In the genomic region with DNA sequence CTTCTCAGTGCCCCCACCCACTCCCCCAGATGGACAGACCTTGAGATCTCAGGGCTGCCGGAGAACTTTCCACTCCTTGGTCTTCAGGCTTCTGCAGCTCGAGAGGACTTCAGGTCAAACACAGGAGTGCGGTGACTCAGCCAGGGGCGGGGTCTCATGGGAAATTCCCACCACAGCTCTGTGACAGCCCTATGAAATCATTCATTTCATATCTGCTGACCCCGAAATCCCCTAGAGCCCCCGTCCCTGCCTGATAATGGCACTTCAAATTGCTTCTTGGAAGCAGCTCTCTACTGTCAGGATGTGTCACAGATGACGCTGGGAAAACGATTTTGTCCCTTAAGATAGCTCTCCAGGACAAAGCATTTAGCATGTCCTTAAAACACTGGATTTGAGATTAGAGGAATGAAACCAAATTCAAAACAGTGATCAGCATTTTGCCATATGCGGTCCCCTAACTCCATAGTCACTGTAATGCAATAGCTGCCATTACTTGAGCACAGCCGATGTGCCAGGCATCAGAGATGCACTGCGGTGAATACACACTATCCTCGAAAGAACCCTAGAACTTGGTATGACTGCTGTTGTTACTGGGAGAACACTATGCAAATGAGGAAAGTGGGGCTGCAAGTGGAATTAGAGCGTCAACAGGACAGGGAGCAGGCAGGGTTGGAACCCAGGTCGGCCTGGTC, we compare ENCODE assay signal across 8 cellular contexts. TPM values are rescaled to one million over a fixed set of nuclear protein-coding genes. Genes with fewer than 3 reads are reported as not detected.
DNase-seq lines count a peak whose midpoint lies in the region; ATAC-seq and TF ChIP-seq lines count a peak whose summit lies in the region.

A gene (minus strand): TSS at position 95 of the 692 bp plus-strand sequence. CDS start 845 bp downstream, outside the sequence.

- H3K4me3 Mint-ChIP-seq in Calu3 (ENCODE audit: low read depth, unreplicated experiment) (peak within 1 kb of the TSS; percentile 41), neural crest cell (peak within 1 kb of the TSS; percentile 52)
- H3K4me3 Mint-ChIP-seq in activated naive CD4-positive, alpha-beta T cell treated with anti-CD3 and anti-CD28 coated beads, Interleukin-2, amount 50 U/mL, for 24 hours, result peak within 1 kb of the TSS; percentile 89

- H3K27ac Mint-ChIP-seq in Calu3 (ENCODE audit: unreplicated experiment) (no peak within 1 kb of the TSS), neural crest cell (ENCODE audit: unreplicated experiment) (no peak within 1 kb of the TSS)
- peak within 1 kb of the TSS; percentile 92 for H3K27ac Mint-ChIP-seq in activated naive CD4-positive, alpha-beta T cell treated with anti-CD3 and anti-CD28 coated beads, Interleukin-2, amount 50 U/mL, for 24 hours

- H3K9me2 ChIP-seq in SK-N-SH, result no peaks in the 10 kb centered on the region

- TF ChIP-seq CTCF in Calu3 (IDR thresholded peaks at IDR 0.05; ENCODE audit: unreplicated experiment), result no peak
- no peak for TF ChIP-seq CTCF in SK-N-SH (IDR thresholded peaks at IDR 0.05)
- TF ChIP-seq CTCF in neural crest cell (conservative IDR thresholded peaks at IDR 0.05), result no peak
- TF ChIP-seq CTCF in testis (IDR thresholded peaks at IDR 0.05), result no peak
- no peak for TF ChIP-seq CTCF in thyroid gland (IDR thresholded peaks at IDR 0.05)

- WGBS in SK-N-SH (ENCODE audit: low lambda C conversion rate), result 63% methylated on average over 13 of the region's 14 CpGs
- 53 to 63% methylated on average over 14 of the region's 14 CpGs for WGBS in testis, 2 donors
- 59 to 68% methylated on average over 14 of the region's 14 CpGs for WGBS in thyroid gland, 2 donors

- H3K9me3 ChIP-seq in SK-N-SH (no peaks in the 10 kb centered on the region), testis (no peaks in the 10 kb centered on the region), thyroid gland (no peaks in the 10 kb centered on the region)

- H3K4me3 ChIP-seq in SK-N-SH (ENCODE audit: low read depth in 2 of 2, low read length in 1 of 2) (no peak within 1 kb of the TSS), testis (no peak within 1 kb of the TSS), thyroid gland (replicated peaks in 1 of 3) (no peak within 1 kb of the TSS)

- CTCF ChIA-PET in Calu3 (lab: Charles Lee) (interaction anchor here (0.6 to 0.9 kb wide), 2 partner anchors 10 to 20 kb away, joined by 3 to 4 read pairs; no protein-coding TSS in a partner anchor), SK-N-SH (lab: Yijun Ruan, JAX) (no interaction called here)

- H3K27me3 ChIP-seq in SK-N-SH (ENCODE audit: insufficient read depth) (no peaks in the 10 kb centered on the region), testis (no peaks in the 10 kb centered on the region), thyroid gland (no peaks in the 10 kb centered on the region)

- H3F3A ChIP-seq in SK-N-SH (replicated peaks; ENCODE audit: insufficient read depth), result no peaks in the 10 kb centered on the region

- intact Hi-C loops in Calu3 (cut with micrococcal nuclease; ENCODE audit: unreplicated experiment), result no loop called here
- intact Hi-C loops in testis (cut with DNase I; ENCODE audit: low total_unique reads), result no loop called here
- intact Hi-C loops in thyroid gland (cut with DNase I), result no loop called here

- no peak for ATAC-seq in GM19452 (IDR thresholded peaks at IDR 0.05; ENCODE audit: unreplicated experiment)

- TF ChIP-seq EP300 in SK-N-SH (IDR thresholded peaks at IDR 0.05; ENCODE audit: borderline replicate concordance in 1 of 2, low read depth in 1 of 2, low read length in 1 of 2), result no peak

- no peaks in the 10 kb centered on the region for H3K79me2 ChIP-seq in SK-N-SH (ENCODE audit: insufficient read depth)

- no peak for TF ChIP-seq POLR2A in testis (IDR thresholded peaks at IDR 0.05)
- no peak for TF ChIP-seq POLR2A in thyroid gland (IDR thresholded peaks at IDR 0.05)

- H3K36me3 ChIP-seq in SK-N-SH (replicated peaks in 1 of 2; ENCODE audit: control insufficient read depth in 1 of 2, insufficient read depth in 2 of 2, low read length in 1 of 2) (no peaks in the 10 kb centered on the region), testis (ENCODE audit: low read depth, missing control alignments) (no peaks in the 10 kb centered on the region), thyroid gland (no peaks in the 10 kb centered on the region)

- H3K4me1 Mint-ChIP-seq in Calu3 (ENCODE audit: low read depth, unreplicated experiment) (peaks cover 24% of the 10 kb centered on the region), neural crest cell (peaks cover 20% of the 10 kb centered on the region)
- peaks cover 48% of the 10 kb centered on the region for H3K4me1 Mint-ChIP-seq in activated naive CD4-positive, alpha-beta T cell treated with anti-CD3 and anti-CD28 coated beads, Interleukin-2, amount 50 U/mL, for 24 hours

- peaks cover 30% of the 10 kb centered on the region for H3K27me3 Mint-ChIP-seq in Calu3 (ENCODE audit: unreplicated experiment)
- H3K27me3 Mint-ChIP-seq in activated naive CD4-positive, alpha-beta T cell treated with anti-CD3 and anti-CD28 coated beads, Interleukin-2, amount 50 U/mL, for 24 hours, result peaks cover 2% of the 10 kb centered on the region
- peaks cover 82% of the 10 kb centered on the region for H3K27me3 Mint-ChIP-seq in neural crest cell (ENCODE audit: low read depth)

- no peaks in the 10 kb centered on the region for H3K9me3 Mint-ChIP-seq in Calu3 (ENCODE audit: low read depth, unreplicated experiment)
- H3K9me3 Mint-ChIP-seq in activated naive CD4-positive, alpha-beta T cell treated with anti-CD3 and anti-CD28 coated beads, Interleukin-2, amount 50 U/mL, for 24 hours, result no peaks in the 10 kb centered on the region
- H3K9me3 Mint-ChIP-seq in neural crest cell, result no peaks in the 10 kb centered on the region

- H3K27ac ChIP-seq in SK-N-SH (ENCODE audit: low read depth in 2 of 2, low read length in 1 of 2) (peak within 1 kb of the TSS in 1 of 2 experiments; percentile 69; a peak in 2 of 4 replicates), testis (no peak within 1 kb of the TSS), thyroid gland (no peak within 1 kb of the TSS)

- peak within 1 kb of the TSS; percentile 63 for H3K4me2 ChIP-seq in SK-N-SH

- TF ChIP-seq RAD21 in SK-N-SH (IDR thresholded peaks at IDR 0.05; ENCODE audit: low read length), result no peak

- H3K4me1 ChIP-seq in SK-N-SH (ENCODE audit: control insufficient read depth in 1 of 2, insufficient read depth in 2 of 2, low read depth in 1 of 2, low read length in 1 of 2) (peaks cover 0 to 6% of the 10 kb centered on the region in 2 experiments; a peak in 3 of 4 replicates), testis (peaks cover 8% of the 10 kb centered on the region), thyroid gland (peaks cover 6 to 12% of the 10 kb centered on the region in 2 donors)

- BruUV-seq in Calu3 (replicated peaks; lab: Mats Ljungman, UMichigan), result no TSS peak

- POLR2A ChIA-PET in SK-N-SH (lab: Yijun Ruan, JAX), result no interaction called here

- no peak within 1 kb of the TSS for H3K9ac ChIP-seq in SK-N-SH

- peak within 1 kb of the TSS; percentile 63; the same call in 1 of the 2 replicates for H2AFZ ChIP-seq in SK-N-SH (ENCODE audit: low read depth)

- peak; percentile 64 for DNase-seq in Calu3
- no peak for DNase-seq in SK-N-SH
- DNase-seq in neural crest cell (ENCODE audit: low read depth, low spot score), result no peak
- no peak for DNase-seq in testis
- no peak for DNase-seq in NOMO-1 (lab: John Stamatoyannopoulos, UW; ENCODE audit: unreplicated experiment in 2 of 2)
- DNase-seq in thyroid gland, result no peak

- H4K20me1 ChIP-seq in SK-N-SH (ENCODE audit: insufficient read depth), result no peaks in the 10 kb centered on the region

- H3K36me3 Mint-ChIP-seq in Calu3 (ENCODE audit: insufficient read depth, unreplicated experiment) (no peaks in the 10 kb centered on the region), neural crest cell (ENCODE audit: low read depth) (peaks cover 2% of the 10 kb centered on the region)
- H3K36me3 Mint-ChIP-seq in activated naive CD4-positive, alpha-beta T cell treated with anti-CD3 and anti-CD28 coated beads, Interleukin-2, amount 50 U/mL, for 24 hours, result peaks cover 18% of the 10 kb centered on the region

TF ChIP-seq in SK-N-SH, 30 proteins besides CTCF, POLR2A, EP300 and RAD21:
- TF ChIP-seq TAF1 (IDR thresholded peaks at IDR 0.05; ENCODE audit: borderline replicate concordance, low read depth, low read length) (no peak), RCOR1 (IDR thresholded peaks at IDR 0.05; ENCODE audit: low read length) (no peak), FOSL2 (IDR thresholded peaks at IDR 0.05; ENCODE audit: borderline replicate concordance, low read depth) (peak; percentile 42; the same call in 1 of the 2 replicates), TEAD4 (IDR thresholded peaks at IDR 0.05; ENCODE audit: borderline replicate concordance, insufficient read depth) (no peak), EZH2phosphoT487 (IDR thresholded peaks at IDR 0.05; ENCODE audit: borderline replicate concordance, low read depth) (no peak), TCF12 (IDR thresholded peaks at IDR 0.05) (no peak)
- TF ChIP-seq, protein P1, sequence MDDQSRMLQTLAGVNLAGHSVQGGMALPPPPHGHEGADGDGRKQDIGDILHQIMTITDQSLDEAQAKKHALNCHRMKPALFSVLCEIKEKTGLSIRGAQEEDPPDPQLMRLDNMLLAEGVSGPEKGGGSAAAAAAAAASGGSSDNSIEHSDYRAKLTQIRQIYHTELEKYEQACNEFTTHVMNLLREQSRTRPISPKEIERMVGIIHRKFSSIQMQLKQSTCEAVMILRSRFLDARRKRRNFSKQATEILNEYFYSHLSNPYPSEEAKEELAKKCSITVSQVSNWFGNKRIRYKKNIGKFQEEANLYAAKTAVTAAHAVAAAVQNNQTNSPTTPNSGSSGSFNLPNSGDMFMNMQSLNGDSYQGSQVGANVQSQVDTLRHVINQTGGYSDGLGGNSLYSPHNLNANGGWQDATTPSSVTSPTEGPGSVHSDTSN (IDR thresholded peaks at IDR 0.05), result no peak

RNA-seq across cellular contexts. Expression of the gene that starts here (rescaled TPM):
- total RNA-seq in Calu3 (2022), result 0.42 and 0.44 TPM in 2 replicates
- polyA plus RNA-seq in SK-N-SH (2012; rRNA removed), result 2.9 and 5.1 TPM in 2 replicates
- 3.1 and 3.8 TPM in 2 replicates for polyA plus RNA-seq in SK-N-SH (2012; cell fraction: cytosol; rRNA removed)
- 2.1 and 2.8 TPM in 2 replicates for polyA plus RNA-seq in SK-N-SH (2012; cell fraction: nucleus; rRNA removed)
- 0.23 and 0.28 TPM in 2 replicates for total RNA-seq in neural crest cell
- under 1 TPM; 0.06 to 0.08 TPM for total RNA-seq in testis
- polyA plus RNA-seq in testis (ENCODE audit: insufficient read depth, low read depth, low replicate concordance), result 0.24 TPM
- under 1 TPM in 1 of 4 donors, not detected in 3; 0.10 TPM for total RNA-seq in thyroid gland

Comparison
In these comparisons a context has a peak if more than half of its experiments do, and no peak if none do; other contexts are left out.
1. Peak in DNase-seq in Calu3; RNA of the gene not detected or under 1 TPM.